8 cellular contexts compared by ENCODE assay signal in genomic region chr14:75711796-75712211, GRCh38. TPM values are rescaled to one million over a fixed set of nuclear protein-coding genes. Genes with fewer than 3 reads are reported as not detected.
DNase-seq lines count a peak whose midpoint lies in the region; ATAC-seq, FAIRE-seq and TF ChIP-seq lines count a peak whose summit lies in the region.

No MANE protein-coding gene starts in this region.

- H3K23ac ChIP-seq in mesendoderm (ENCODE audit: low read length): no peak overlapping the region

- H2BK120ac ChIP-seq in mesendoderm (ENCODE audit: low read depth, low read length): peak overlapping the region; percentile 78

- WGBS in mesendoderm (ENCODE audit: extremely low coverage, insufficient coverage, low lambda C conversion rate): no CpG with 5 or more reads among the region's 4 CpGs
- WGBS in aorta, 2 donors: 1 to 4% methylated on average over 4 of the region's 4 CpGs

- CTCF ChIA-PET in endothelial cell of umbilical vein (lab: Charles Lee): interaction anchor here (1.0 to 9.8 kb wide), 8 partner anchors 9 to 676 kb away, joined by 3 to 617 read pairs (median 18); partner anchors contain the start of gene TGFB3

- H3K56ac ChIP-seq in mesendoderm (ENCODE audit: low read length): peak overlapping the region; percentile 22

- H3K4me3 ChIP-seq in endothelial cell of umbilical vein (replicated peaks in 1 of 3; ENCODE audit: insufficient read depth in 1 of 3, low read depth in 1 of 3, low read length in 3 of 3) (no peak overlapping the region), mesendoderm (ENCODE audit: low read length) (no peak overlapping the region), aorta (ENCODE audit: low read length in 2 of 2) (no peak overlapping the region)

- H4K20me1 ChIP-seq in endothelial cell of umbilical vein (replicated peaks; ENCODE audit: control insufficient read depth, extremely low read depth, insufficient read depth, low read length): no peaks in the 10 kb centered on the region

- H3K4me1 ChIP-seq in endothelial cell of umbilical vein (ENCODE audit: control insufficient read depth, extremely low read depth, insufficient read depth, low read length) (peaks cover 3% of the 10 kb centered on the region), mesendoderm (ENCODE audit: control insufficient read depth, low read depth, low read length) (peaks cover 5% of the 10 kb centered on the region), aorta (ENCODE audit: control insufficient read depth in 1 of 2, insufficient read depth in 2 of 2, low read length in 2 of 2) (peaks cover 0 to 5% of the 10 kb centered on the region in 2 donors)

- no TSS peak for BruUV-seq in endothelial cell of umbilical vein (replicated peaks; lab: Mats Ljungman, UMichigan)

- H3K4me2 ChIP-seq in endothelial cell of umbilical vein (ENCODE audit: insufficient read depth, low read length) (no peak overlapping the region), mesendoderm (ENCODE audit: low read length) (no peak overlapping the region)

- peak; percentile 85 for ATAC-seq in aorta (ENCODE audit: low FRiP score)

- H3K79me1 ChIP-seq in mesendoderm (ENCODE audit: low read length): no peaks in the 10 kb centered on the region

- dilution Hi-C loops in endothelial cell of umbilical vein (cut with MboI; ENCODE audit: extremely low pct_ligation_motif_present, low sequenced_read_pairs): loop anchor here (25.0 kb wide), 1 partner anchor 275 kb away; the partner anchor contains the start of genes IFT43 and TGFB3

- H3K9me1 ChIP-seq in endothelial cell of umbilical vein (replicated peaks; ENCODE audit: control insufficient read depth, extremely low read depth, insufficient read depth, low read length): no peaks in the 10 kb centered on the region

- H3K9me3 ChIP-seq in endothelial cell of umbilical vein (replicated peaks; ENCODE audit: control insufficient read depth, insufficient read depth, low read length): no peaks in the 10 kb centered on the region
- no peaks in the 10 kb centered on the region for H3K9me3 ChIP-seq in aorta (ENCODE audit: control insufficient read depth, low read length)

- H3K36me3 ChIP-seq in endothelial cell of umbilical vein (ENCODE audit: control insufficient read depth in 2 of 2, extremely low read depth in 1 of 2, insufficient read depth in 2 of 2, low read length in 2 of 2) (peaks cover 0 to 11% of the 10 kb centered on the region in 2 experiments), mesendoderm (ENCODE audit: control insufficient read depth, insufficient read depth, low read length) (no peaks in the 10 kb centered on the region), aorta (ENCODE audit: control insufficient read depth in 1 of 2, insufficient read depth in 2 of 2, low read length in 1 of 2) (no peaks in the 10 kb centered on the region)

- H2BK5ac ChIP-seq in mesendoderm (ENCODE audit: low read length): peak overlapping the region; percentile 71

- no peak overlapping the region for H2BK15ac ChIP-seq in mesendoderm (replicated peaks; ENCODE audit: low read depth)

- H4K5ac ChIP-seq in mesendoderm (ENCODE audit: low read length): no peak overlapping the region

- intact Hi-C loops in endothelial cell of umbilical vein (cut with micrococcal nuclease): loop anchor here (2.0 kb wide), 1 partner anchor 195 kb away; no protein-coding TSS in a partner anchor
- intact Hi-C loops in aorta (cut with DNase I): loop anchor here (1.0 to 10.0 kb wide), 4 partner anchors 83 to 271 kb away; no protein-coding TSS in a partner anchor

- peak overlapping the region; percentile 5 for H3K18ac ChIP-seq in mesendoderm (ENCODE audit: low read length)

- H3K27ac ChIP-seq in endothelial cell of umbilical vein (ENCODE audit: insufficient read depth, low read depth, low read length): no peak overlapping the region
- H3K27ac ChIP-seq in mesendoderm (ENCODE audit: low read depth, low read length): peak overlapping the region; percentile 83
- H3K27ac ChIP-seq in aorta (ENCODE audit: low read depth in 1 of 2, low read length in 2 of 2): peak overlapping the region in 1 of 2 donors; percentile 98

- H2AFZ ChIP-seq in endothelial cell of umbilical vein (ENCODE audit: low read depth, low read length): no peak overlapping the region

- no peak for FAIRE-seq in endothelial cell of umbilical vein (lab: Jason Lieb, UNC)

- H3K79me2 ChIP-seq in endothelial cell of umbilical vein (ENCODE audit: control insufficient read depth, insufficient read depth, low read length) (no peaks in the 10 kb centered on the region), mesendoderm (ENCODE audit: control insufficient read depth, insufficient read depth, low read length) (no peaks in the 10 kb centered on the region)

- no peak overlapping the region for H3K4ac ChIP-seq in mesendoderm (ENCODE audit: low read depth, low read length)

- DNase-seq in GM20000 (ENCODE audit: low spot score) (peak; percentile 25), NCI-H446 (lab: John Stamatoyannopoulos, UW) (peak; percentile 27 to 77), endothelial cell of umbilical vein (ENCODE audit: low read depth, low spot score) (peak; percentile 46), mesendoderm (peak; percentile 87), aorta (peak; percentile 80 to 84), NCI-H1092 treated with DMSO at 0.1 percent for 48 hours (lab: John Stamatoyannopoulos, UW) (no peak), NCI-H2081 treated with DMSO at 0.1 percent for 48 hours (lab: John Stamatoyannopoulos, UW) (no peak)
- no peak for DNase-seq in activated CD4-positive, CD25-positive, alpha-beta regulatory T cell treated with anti-CD3 and anti-CD28 coated beads, Interleukin-2, amount 50 U/mL, for 72 hours

- H2AK5ac ChIP-seq in mesendoderm (ENCODE audit: low read length): no peak overlapping the region

- TF ChIP-seq POLR2A in endothelial cell of umbilical vein (IDR thresholded peaks at IDR 0.05; ENCODE audit: low read depth, low read length): no peak

- H4K8ac ChIP-seq in mesendoderm (ENCODE audit: low read depth, low read length): no peak overlapping the region

- no peak overlapping the region for H3K9ac ChIP-seq in endothelial cell of umbilical vein (replicated peaks; ENCODE audit: extremely low read depth, insufficient read depth, low read length)
- H3K9ac ChIP-seq in mesendoderm (ENCODE audit: low read length): peak overlapping the region; percentile 43

- no peak for TF ChIP-seq CTCF in GM20000 (IDR thresholded peaks at IDR 0.05; ENCODE audit: extremely low read depth, missing control alignments)
- TF ChIP-seq CTCF in endothelial cell of umbilical vein (IDR thresholded peaks at IDR 0.05; ENCODE audit: extremely low read depth in 1 of 2, insufficient read depth in 1 of 2, low read depth in 1 of 2, low read length in 2 of 2): no peak

- POLR2A ChIA-PET in endothelial cell of umbilical vein (lab: Charles Lee): no interaction called here

- H3K27me3 ChIP-seq in endothelial cell of umbilical vein (ENCODE audit: control insufficient read depth in 2 of 2, insufficient read depth in 2 of 2, low read length in 2 of 2) (no peaks in the 10 kb centered on the region), mesendoderm (ENCODE audit: insufficient read depth, low read length, poor library complexity) (no peaks in the 10 kb centered on the region), aorta (ENCODE audit: control insufficient read depth in 1 of 2, insufficient read depth in 2 of 2, low read length in 1 of 2) (no peaks in the 10 kb centered on the region)

TF ChIP-seq in endothelial cell of umbilical vein, 7 proteins besides CTCF, POLR2A, EP300 and RAD21:
- TF ChIP-seq JUN (IDR thresholded peaks at IDR 0.05; ENCODE audit: borderline replicate concordance, insufficient read depth, insufficient read length, low read depth) (no peak), MYC (IDR thresholded peaks at IDR 0.05; ENCODE audit: low read depth, low read length) (no peak), FOS (IDR thresholded peaks at IDR 0.05; ENCODE audit: borderline replicate concordance, insufficient read depth, low read length) (no peak), MAX (IDR thresholded peaks at IDR 0.05; ENCODE audit: insufficient read depth, insufficient read length) (no peak), POLR2AphosphoS5 (IDR thresholded peaks at IDR 0.05; ENCODE audit: insufficient read depth, low read depth, low read length) (no peak), GATA2 (IDR thresholded peaks at IDR 0.05; ENCODE audit: insufficient read depth, insufficient read length, low read depth, low read length) (no peak), EZH2 (IDR thresholded peaks at IDR 0.05; ENCODE audit: borderline replicate concordance, low read depth, low read length, severe bottlenecking) (no peak)

RNA-seq across cellular contexts. Expression of gene TTLL5, which starts 50.8 kb away (rescaled TPM):
- total RNA-seq in endothelial cell of umbilical vein (70.0 and 93.6 TPM in 2 replicates), aorta (10 to 100 TPM; 27.5 to 40.8 TPM)
- polyA plus RNA-seq in endothelial cell of umbilical vein (29.3 and 33.2 TPM in 2 replicates), aorta (10 to 100 TPM in 1 of 2 donors, 1 to 10 TPM in 1; 7.7 to 18.2 TPM)
- polyA plus RNA-seq in endothelial cell of umbilical vein (2011; cell fraction: cytosol; rRNA removed): 32.4 and 35.9 TPM in 2 replicates
- 60.3 and 67.3 TPM in 2 replicates for polyA plus RNA-seq in endothelial cell of umbilical vein (2011; cell fraction: nucleus; rRNA removed)
- polyA plus RNA-seq in endothelial cell of umbilical vein (2012): 35.4 and 50.2 TPM in 2 replicates
- polyA minus RNA-seq in endothelial cell of umbilical vein: 114 TPM in 2 replicates
- polyA minus RNA-seq in endothelial cell of umbilical vein (2011; cell fraction: cytosol; rRNA and poly(A)+ RNA removed): 31.9 TPM
- 152 and 270 TPM in 2 replicates for polyA minus RNA-seq in endothelial cell of umbilical vein (2011; cell fraction: nucleus; rRNA and poly(A)+ RNA removed)
- 32.7 TPM for polyA plus RNA-seq in mesendoderm (2013, experiment 1 of 2)
- polyA plus RNA-seq in mesendoderm (2013, experiment 2 of 2): 34.2 TPM

RNA-seq across cellular contexts. Expression of gene ERG28, which starts 51.1 kb away (rescaled TPM):
- total RNA-seq in endothelial cell of umbilical vein (31.4 and 31.9 TPM in 2 replicates), aorta (10 to 100 TPM; 10.4 to 11.5 TPM)
- polyA plus RNA-seq in endothelial cell of umbilical vein (46.0 and 49.6 TPM in 2 replicates), aorta (10 to 100 TPM; 10.9 to 11.9 TPM)
- 33.7 and 39.4 TPM in 2 replicates for polyA plus RNA-seq in endothelial cell of umbilical vein (2011; cell fraction: cytosol; rRNA removed)
- polyA plus RNA-seq in endothelial cell of umbilical vein (2011; cell fraction: nucleus; rRNA removed): 9.6 and 9.7 TPM in 2 replicates
- polyA plus RNA-seq in endothelial cell of umbilical vein (2012): 17.7 and 21.3 TPM in 2 replicates
- 22.1 and 24.0 TPM in 2 replicates for polyA minus RNA-seq in endothelial cell of umbilical vein
- 8.2 TPM for polyA minus RNA-seq in endothelial cell of umbilical vein (2011; cell fraction: cytosol; rRNA and poly(A)+ RNA removed)
- 3.3 and 4.0 TPM in 2 replicates for polyA minus RNA-seq in endothelial cell of umbilical vein (2011; cell fraction: nucleus; rRNA and poly(A)+ RNA removed)
- 75.1 TPM for polyA plus RNA-seq in mesendoderm (2013, experiment 1 of 2)
- 73.5 TPM for polyA plus RNA-seq in mesendoderm (2013, experiment 2 of 2)

Comparison
In these comparisons a context has a peak if more than half of its experiments do, and no peak if none do; other contexts are left out.
1. DNase-seq: peak in GM20000 (single experiment), NCI-H446 (2 of 2), endothelial cell of umbilical vein (single experiment), mesendoderm (single experiment) and aorta (2 of 2); none in NCI-H1092 treated with DMSO at 0.1 percent for 48 hours (single experiment), activated CD4-positive, CD25-positive, alpha-beta regulatory T cell treated with anti-CD3 and anti-CD28 coated beads, Interleukin-2, amount 50 U/mL, for 72 hours (single experiment) and NCI-H2081 treated with DMSO at 0.1 percent for 48 hours (single experiment).